ENCODE assay signal across 8 cellular contexts in genomic region chr13:67230774-67231480, GRCh38. TPM values are rescaled to one million over a fixed set of nuclear protein-coding genes. Genes with fewer than 3 reads are reported as not detected.
DNase-seq lines count a peak whose midpoint lies in the region; ATAC-seq, FAIRE-seq and TF ChIP-seq lines count a peak whose summit lies in the region.

No MANE protein-coding gene starts in this region.

- H2BK15ac ChIP-seq in mesendoderm (replicated peaks; ENCODE audit: low read depth): no peak overlapping the region

- no peak overlapping the region for H2BK120ac ChIP-seq in mesendoderm (ENCODE audit: low read depth, low read length)

- H2AFZ ChIP-seq in endothelial cell of umbilical vein (ENCODE audit: low read depth, low read length): peak overlapping the region; percentile 99

- H3K4me3 ChIP-seq in H7 (ENCODE audit: insufficient read depth, low read depth, low read length): peak overlapping the region; percentile 65
- peak overlapping the region; percentile 85 for H3K4me3 ChIP-seq in WERI-Rb-1 (ENCODE audit: low read depth, low read length)
- H3K4me3 ChIP-seq in endothelial cell of umbilical vein (replicated peaks in 1 of 3; ENCODE audit: insufficient read depth in 1 of 3, low read depth in 1 of 3, low read length in 3 of 3): peak overlapping the region; percentile 58 to 98 (median 83)
- peak overlapping the region; percentile 95 for H3K4me3 ChIP-seq in mesendoderm (ENCODE audit: low read length)

- CTCF ChIA-PET in endothelial cell of umbilical vein (lab: Charles Lee): interaction anchor here (0.8 to 1.6 kb wide), 3 partner anchors 236 to 1234 kb away, joined by 3 to 5 read pairs (median 3); no protein-coding TSS in a partner anchor

- no peak overlapping the region for H4K5ac ChIP-seq in mesendoderm (ENCODE audit: low read length)

- intact Hi-C loops in endothelial cell of umbilical vein (cut with micrococcal nuclease): loop anchor here (1.0 to 5.0 kb wide), 6 partner anchors 84 to 1318 kb away; no protein-coding TSS in a partner anchor

- peaks cover 10% of the 10 kb centered on the region for H3K4me1 Mint-ChIP-seq in stimulated activated naive CD8-positive, alpha-beta T cell treated with anti-CD3 and anti-CD28 coated beads, Interleukin-15, amount 100 ng/mL, for 72 hours

- H3K23ac ChIP-seq in mesendoderm (ENCODE audit: low read length): no peak overlapping the region

- H3K4me2 ChIP-seq in endothelial cell of umbilical vein (ENCODE audit: insufficient read depth, low read length) (peak overlapping the region; percentile 99), mesendoderm (ENCODE audit: low read length) (peak overlapping the region; percentile 88)

- no peaks in the 10 kb centered on the region for H3K9me3 Mint-ChIP-seq in stimulated activated naive CD8-positive, alpha-beta T cell treated with anti-CD3 and anti-CD28 coated beads, Interleukin-15, amount 100 ng/mL, for 72 hours

- H3K9ac ChIP-seq in endothelial cell of umbilical vein (replicated peaks; ENCODE audit: extremely low read depth, insufficient read depth, low read length): peak overlapping the region; percentile 93
- peak overlapping the region; percentile 86 for H3K9ac ChIP-seq in mesendoderm (ENCODE audit: low read length)

- H3K79me1 ChIP-seq in mesendoderm (ENCODE audit: low read length): no peaks in the 10 kb centered on the region

- FAIRE-seq in endothelial cell of umbilical vein (lab: Jason Lieb, UNC): peak; percentile 28

- no peaks in the 10 kb centered on the region for H3K36me3 ChIP-seq in H7 (replicated peaks; ENCODE audit: control insufficient read depth, insufficient read depth, low read length)
- no peaks in the 10 kb centered on the region for H3K36me3 ChIP-seq in WERI-Rb-1
- no peaks in the 10 kb centered on the region for H3K36me3 ChIP-seq in endothelial cell of umbilical vein (ENCODE audit: control insufficient read depth in 2 of 2, extremely low read depth in 1 of 2, insufficient read depth in 2 of 2, low read length in 2 of 2)
- no peaks in the 10 kb centered on the region for H3K36me3 ChIP-seq in mesendoderm (ENCODE audit: control insufficient read depth, insufficient read depth, low read length)

- no peak for TF ChIP-seq POLR2A in endothelial cell of umbilical vein (IDR thresholded peaks at IDR 0.05; ENCODE audit: low read depth, low read length)

- dilution Hi-C loops in endothelial cell of umbilical vein (cut with MboI; ENCODE audit: extremely low pct_ligation_motif_present, low sequenced_read_pairs): no loop called here

- H3K79me2 ChIP-seq in endothelial cell of umbilical vein (ENCODE audit: control insufficient read depth, insufficient read depth, low read length) (no peaks in the 10 kb centered on the region), mesendoderm (ENCODE audit: control insufficient read depth, insufficient read depth, low read length) (no peaks in the 10 kb centered on the region)

- TSS peak; percentile 62 for BruUV-seq in endothelial cell of umbilical vein (replicated peaks; lab: Mats Ljungman, UMichigan)

- ATAC-seq in stimulated activated naive CD8-positive, alpha-beta T cell treated with anti-CD3 and anti-CD28 coated beads, Interleukin-15, amount 100 ng/mL, for 72 hours: peak; percentile 67

- H3K56ac ChIP-seq in mesendoderm (ENCODE audit: low read length): peak overlapping the region; percentile 94

- H3K18ac ChIP-seq in mesendoderm (ENCODE audit: low read length): peak overlapping the region; percentile 94

- no CpG with 5 or more reads among the region's 47 CpGs for WGBS in mesendoderm (ENCODE audit: extremely low coverage, insufficient coverage, low lambda C conversion rate)

- peaks cover 23% of the 10 kb centered on the region for H3K27me3 ChIP-seq in H7 (ENCODE audit: control insufficient read depth, insufficient read depth, low read length)
- no peaks in the 10 kb centered on the region for H3K27me3 ChIP-seq in WERI-Rb-1 (ENCODE audit: insufficient read depth, low read depth, severe bottlenecking)
- H3K27me3 ChIP-seq in endothelial cell of umbilical vein (ENCODE audit: control insufficient read depth in 2 of 2, insufficient read depth in 2 of 2, low read length in 2 of 2): no peaks in the 10 kb centered on the region
- H3K27me3 ChIP-seq in mesendoderm (ENCODE audit: insufficient read depth, low read length, poor library complexity): peaks cover 3% of the 10 kb centered on the region

- TF ChIP-seq CTCF in WERI-Rb-1 (IDR thresholded peaks at IDR 0.05; ENCODE audit: low read depth, low read length): no peak
- TF ChIP-seq CTCF in endothelial cell of umbilical vein (IDR thresholded peaks at IDR 0.05; ENCODE audit: extremely low read depth in 1 of 2, insufficient read depth in 1 of 2, low read depth in 1 of 2, low read length in 2 of 2): no peak

- H2AK5ac ChIP-seq in mesendoderm (ENCODE audit: low read length): no peak overlapping the region

- no peak overlapping the region for H4K8ac ChIP-seq in mesendoderm (ENCODE audit: low read depth, low read length)

- H3K9me1 ChIP-seq in endothelial cell of umbilical vein (replicated peaks; ENCODE audit: control insufficient read depth, extremely low read depth, insufficient read depth, low read length): no peaks in the 10 kb centered on the region

- H3K9me3 ChIP-seq in WERI-Rb-1 (ENCODE audit: severe bottlenecking) (no peaks in the 10 kb centered on the region), endothelial cell of umbilical vein (replicated peaks; ENCODE audit: control insufficient read depth, insufficient read depth, low read length) (no peaks in the 10 kb centered on the region)

- peaks cover 7% of the 10 kb centered on the region for H3K27me3 Mint-ChIP-seq in stimulated activated naive CD8-positive, alpha-beta T cell treated with anti-CD3 and anti-CD28 coated beads, Interleukin-15, amount 100 ng/mL, for 72 hours

- H3K27ac Mint-ChIP-seq in stimulated activated naive CD8-positive, alpha-beta T cell treated with anti-CD3 and anti-CD28 coated beads, Interleukin-15, amount 100 ng/mL, for 72 hours: peak overlapping the region in 1 of 2 donors; percentile 76

- H3K4me3 Mint-ChIP-seq in stimulated activated naive CD8-positive, alpha-beta T cell treated with anti-CD3 and anti-CD28 coated beads, Interleukin-15, amount 100 ng/mL, for 72 hours: no peak overlapping the region

- H3K27ac ChIP-seq in WERI-Rb-1 (peak overlapping the region; percentile 82), endothelial cell of umbilical vein (ENCODE audit: insufficient read depth, low read depth, low read length) (peak overlapping the region; percentile 85), mesendoderm (ENCODE audit: low read depth, low read length) (peak overlapping the region; percentile 71)

- DNase-seq in NCI-H2081 (lab: John Stamatoyannopoulos, UW) (peak; percentile 46 to 74), NCI-H2081 treated with DMSO at 0.1 percent for 48 hours (lab: John Stamatoyannopoulos, UW) (no peak), H7 (peak; percentile 64), M059J (ENCODE audit: low read depth) (peak; percentile 36), WERI-Rb-1 (peak; percentile 32), endothelial cell of umbilical vein (ENCODE audit: low read depth, low spot score) (peak; percentile 73), mesendoderm (peak; percentile 73)
- DNase-seq in stimulated activated naive CD8-positive, alpha-beta T cell treated with anti-CD3 and anti-CD28 coated beads, Interleukin-15, amount 100 ng/mL, for 72 hours: peak; percentile 22 to 28

- H4K20me1 ChIP-seq in endothelial cell of umbilical vein (replicated peaks; ENCODE audit: control insufficient read depth, extremely low read depth, insufficient read depth, low read length): no peaks in the 10 kb centered on the region

- H3K4me1 ChIP-seq in endothelial cell of umbilical vein (ENCODE audit: control insufficient read depth, extremely low read depth, insufficient read depth, low read length): peaks cover 14% of the 10 kb centered on the region
- H3K4me1 ChIP-seq in mesendoderm (ENCODE audit: control insufficient read depth, low read depth, low read length): no peaks in the 10 kb centered on the region

- peak overlapping the region; percentile 53 for H2BK5ac ChIP-seq in mesendoderm (ENCODE audit: low read length)

- POLR2A ChIA-PET in endothelial cell of umbilical vein (lab: Charles Lee): no interaction called here

- no peak overlapping the region for H3K4ac ChIP-seq in mesendoderm (ENCODE audit: low read depth, low read length)

TF ChIP-seq in endothelial cell of umbilical vein, 7 proteins besides CTCF, POLR2A, EP300 and RAD21:
- TF ChIP-seq EZH2 (IDR thresholded peaks at IDR 0.05; ENCODE audit: borderline replicate concordance, low read depth, low read length, severe bottlenecking): no peak
- TF ChIP-seq GATA2 (IDR thresholded peaks at IDR 0.05; ENCODE audit: insufficient read depth, insufficient read length, low read depth, low read length): no peak
- TF ChIP-seq MYC (IDR thresholded peaks at IDR 0.05; ENCODE audit: low read depth, low read length): no peak
- peak; percentile 8 for TF ChIP-seq FOS (IDR thresholded peaks at IDR 0.05; ENCODE audit: borderline replicate concordance, insufficient read depth, low read length)
- TF ChIP-seq JUN (IDR thresholded peaks at IDR 0.05; ENCODE audit: borderline replicate concordance, insufficient read depth, insufficient read length, low read depth): no peak
- TF ChIP-seq POLR2AphosphoS5 (IDR thresholded peaks at IDR 0.05; ENCODE audit: insufficient read depth, low read depth, low read length): no peak
- no peak for TF ChIP-seq MAX (IDR thresholded peaks at IDR 0.05; ENCODE audit: insufficient read depth, insufficient read length)

RNA-seq across cellular contexts. Expression of gene PCDH9, which starts 0.8 kb away (rescaled TPM):
- 0.07 and 0.14 TPM in 2 replicates for total RNA-seq in H7 (2014; rRNA removed; shearing (Covaris generic))
- 0.05 TPM in 1 of 2 replicates, not detected in the other for total RNA-seq in M059J (2014; rRNA removed; shearing (Covaris generic))
- 3.4 and 5.2 TPM in 2 replicates for total RNA-seq in endothelial cell of umbilical vein
- polyA plus RNA-seq in endothelial cell of umbilical vein: 0.91 and 1.1 TPM in 2 replicates
- 1.4 and 1.5 TPM in 2 replicates for polyA plus RNA-seq in endothelial cell of umbilical vein (2011; cell fraction: cytosol; rRNA removed)
- polyA plus RNA-seq in endothelial cell of umbilical vein (2011; cell fraction: nucleus; rRNA removed): 1.7 and 2.2 TPM in 2 replicates
- polyA plus RNA-seq in endothelial cell of umbilical vein (2012): 0.95 and 1.7 TPM in 2 replicates
- 5.3 and 5.8 TPM in 2 replicates for polyA minus RNA-seq in endothelial cell of umbilical vein
- polyA minus RNA-seq in endothelial cell of umbilical vein (2011; cell fraction: cytosol; rRNA and poly(A)+ RNA removed): 1.4 TPM
- 4.7 and 7.9 TPM in 2 replicates for polyA minus RNA-seq in endothelial cell of umbilical vein (2011; cell fraction: nucleus; rRNA and poly(A)+ RNA removed)
- 0.39 TPM for polyA plus RNA-seq in mesendoderm (2013, experiment 1 of 2)
- polyA plus RNA-seq in mesendoderm (2013, experiment 2 of 2): 0.39 TPM
